ENCODE assay signal across 25 cellular contexts in genomic region chr20:33878583-33878982, GRCh38.
"Had no signal": no experiment of that assay in that cellular context is flagged by ENCODE, and none has a peak within 500 bp of the region (broad histone marks: within the 10 kb centered on the region; RNA-seq: fewer than 3 reads in every experiment).

No MANE protein-coding gene starts in this region.

- H3K4me1 ChIP-seq: esophagus squamous epithelium, gastrocnemius medialis, heart right ventricle, left lung, lower lobe of right lung had no signal

- DNase-seq: cortex of kidney; effector CD8-positive, alpha-beta T cell; effector memory CD8-positive, alpha-beta T cell; endodermal cell; erythroblast; esophagus squamous epithelium; foreskin fibroblast; foreskin melanocyte; gastrocnemius medialis; glutamatergic neuron; head of caudate nucleus; heart right ventricle; hippocampal formation; left cardiac atrium; left lung; left ventricle myocardium superior; lower lobe of right lung; mesenchymal stem cell; mucosa of descending colon; naive B cell; naive thymus-derived CD8-positive, alpha-beta T cell had no signal

- H3K27ac ChIP-seq: epithelial cell of prostate, esophagus squamous epithelium, gastrocnemius medialis, heart right ventricle, left lung, lower lobe of right lung had no signal

- ATAC-seq: effector memory CD8-positive, alpha-beta T cell; esophagus mucosa; gastrocnemius medialis; heart right ventricle; left cardiac atrium; left lung; left ventricle myocardium superior; lower lobe of right lung; mucosa of descending colon; naive thymus-derived CD8-positive, alpha-beta T cell had no signal

- H3K36me3 Mint-ChIP-seq: mesothelial cell of epicardium had no signal

- H3K36me3 ChIP-seq: esophagus squamous epithelium, gastrocnemius medialis, heart right ventricle, left lung, lower lobe of right lung had no signal

- H3K4me1 Mint-ChIP-seq: mesothelial cell of epicardium had no signal

- H3K27ac Mint-ChIP-seq: dendritic cell treated with granulocyte-macrophage colony-stimulating factor and Interleukin-4, amounts not matched to agents 40 ng/mL and 50 ng/mL, for 4 days; effector memory CD8-positive, alpha-beta T cell; endodermal cell; mesothelial cell of epicardium; naive B cell; naive thymus-derived CD8-positive, alpha-beta T cell had no signal

- H3K27me3 ChIP-seq: esophagus squamous epithelium, gastrocnemius medialis, left lung had no signal

- H3K4me3 Mint-ChIP-seq: dendritic cell treated with granulocyte-macrophage colony-stimulating factor and Interleukin-4, amounts not matched to agents 40 ng/mL and 50 ng/mL, for 4 days; effector memory CD8-positive, alpha-beta T cell; endodermal cell; mesothelial cell of epicardium; naive B cell; naive thymus-derived CD8-positive, alpha-beta T cell had no signal

- H3K4me3 ChIP-seq: esophagus squamous epithelium, gastrocnemius medialis, heart right ventricle, left lung, lower lobe of right lung, mucosa of descending colon had no signal
